ENCODE assay signal across 9 cellular contexts in genomic region chr1:9202240-9202870, GRCh38. TPM values are rescaled to one million over a fixed set of nuclear protein-coding genes. Genes with fewer than 3 reads are reported as not detected.
DNase-seq lines count a peak whose midpoint lies in the region; ATAC-seq and TF ChIP-seq lines count a peak whose summit lies in the region.
"Had no signal": no experiment of that assay in that cellular context is flagged by ENCODE, and none has a peak within 500 bp of the region (broad histone marks: within the 10 kb centered on the region; RNA-seq: fewer than 3 reads in every experiment).

No MANE protein-coding gene starts in this region.

- no peaks in the 10 kb centered on the region for H3K9me2 ChIP-seq in GM23248 (ENCODE audit: insufficient read depth)

- peak overlapping the region; percentile 99 for H3K4me2 ChIP-seq in GM23248 (ENCODE audit: unreplicated experiment)

- H3K36me3 ChIP-seq in ACC112 (ENCODE audit: insufficient read depth, low read length): no peaks in the 10 kb centered on the region
- no peaks in the 10 kb centered on the region for H3K36me3 ChIP-seq in GM23248 (ENCODE audit: low read depth)
- no peaks in the 10 kb centered on the region for H3K36me3 ChIP-seq in ascending aorta
- H3K36me3 ChIP-seq in iPS-20b (ENCODE audit: insufficient read depth, low read depth, low read length): no peaks in the 10 kb centered on the region

- intact Hi-C loops in ascending aorta (cut with DNase I): loop anchor here (5.0 kb wide), 1 partner anchor 45 kb away; no protein-coding TSS in a partner anchor

- H3K27me3 ChIP-seq in ACC112 (ENCODE audit: insufficient read depth, low read length) (no peaks in the 10 kb centered on the region), GM23248 (replicated peaks; ENCODE audit: insufficient read depth) (no peaks in the 10 kb centered on the region), ascending aorta (no peaks in the 10 kb centered on the region), iPS-20b (ENCODE audit: insufficient read depth, low read length) (peaks cover 74% of the 10 kb centered on the region)

- H3K4me3 ChIP-seq in ACC112 (ENCODE audit: low read depth, low read length) (peak overlapping the region; percentile 98), GM23248 (peak overlapping the region; percentile 94), ascending aorta (peak overlapping the region; percentile 48 to 64), iPS-20b (ENCODE audit: low read length) (peak overlapping the region; percentile 69)

- peaks cover 41% of the 10 kb centered on the region for H3F3A ChIP-seq in GM23248 (ENCODE audit: insufficient read depth)

- peaks cover 23% of the 10 kb centered on the region for H3K79me2 ChIP-seq in ACC112 (ENCODE audit: control insufficient read depth, insufficient read depth, low read length, unreplicated experiment)
- no peaks in the 10 kb centered on the region for H3K79me2 ChIP-seq in GM23248 (ENCODE audit: insufficient read depth)

- TF ChIP-seq CTCF in ascending aorta (IDR thresholded peaks at IDR 0.05): no peak

- H3K4me1 ChIP-seq in ACC112 (ENCODE audit: control insufficient read depth, insufficient read depth, low read length, unreplicated experiment) (peaks cover 66% of the 10 kb centered on the region), GM23248 (ENCODE audit: insufficient read depth) (peaks cover 26% of the 10 kb centered on the region), ascending aorta (peaks cover 14% of the 10 kb centered on the region in 2 donors), iPS-20b (ENCODE audit: insufficient read depth, low read length) (peaks cover 7% of the 10 kb centered on the region; the same call in 1 of the 2 replicates)

- DNase-seq in GM23248: peak; percentile 57
- DNase-seq in ascending aorta (ENCODE audit: low spot score in 2 of 2): no peak
- no peak for DNase-seq in GM03348 (ENCODE audit: low spot score)
- no peak for DNase-seq in ACHN
- DNase-seq: activated CD4-positive, alpha-beta T cell treated with anti-CD3 and anti-CD28 coated beads, Interleukin-2, amount 50 U/mL, for 4 hours had no signal

- no peaks in the 10 kb centered on the region for H4K20me1 ChIP-seq in GM23248 (ENCODE audit: insufficient read depth)

- in situ Hi-C loops in GM23248 (cut with MboI) (no loop called here), ACHN (cut with HindIII; ENCODE audit: low pct_ligation_motif_present, low pct_unique_long_range_greater_than_20kb, low sequenced_read_pairs) (no loop called here)

- 6 to 8% methylated on average over 14 to 15 of the region's 15 CpGs for WGBS in GM23248 (ENCODE audit: low coverage in 1 of 2, low lambda C conversion rate in 2 of 2, missing lambda C conversion rate in 2 of 2), 2 experiments

- no peaks in the 10 kb centered on the region for H3K9me3 ChIP-seq in GM23248 (ENCODE audit: low read depth)
- H3K9me3 ChIP-seq in ascending aorta: no peaks in the 10 kb centered on the region
- no peaks in the 10 kb centered on the region for H3K9me3 ChIP-seq in iPS-20b (ENCODE audit: insufficient read depth, low read depth, low read length)

- no peak for ATAC-seq in GM21447 (IDR thresholded peaks at IDR 0.05; ENCODE audit: unreplicated experiment)
- no peak for ATAC-seq in HG02970 (IDR thresholded peaks at IDR 0.05; ENCODE audit: low FRiP score, unreplicated experiment)

- H3K9ac ChIP-seq in GM23248 (peak overlapping the region; percentile 93), iPS-20b (ENCODE audit: low read depth, low read length) (no peak overlapping the region)

- H2AFZ ChIP-seq in ACC112 (ENCODE audit: low read length, unreplicated experiment) (peak overlapping the region; percentile 77), GM23248 (peak overlapping the region; percentile 86)

- peak overlapping the region; percentile 88 for H3K27ac ChIP-seq in ACC112 (ENCODE audit: low read depth, low read length)
- peak overlapping the region; percentile 92 for H3K27ac ChIP-seq in GM23248
- H3K27ac ChIP-seq in ascending aorta: no peak overlapping the region
- H3K27ac ChIP-seq in iPS-20b (ENCODE audit: low read length): no peak overlapping the region

RNA-seq across cellular contexts. Expression of gene H6PD, which starts 32.2 kb away (rescaled TPM):
- total RNA-seq in GM23248 (2014; rRNA removed; shearing (Covaris generic)): 29.6 and 31.4 TPM in 2 replicates
- polyA plus RNA-seq in GM23248 (2016; fragmentation: Nextera tagmentation; extraction: Ambion mirVana): 14.5 and 16.1 TPM in 2 replicates
- 56.8 TPM for total RNA-seq in ascending aorta

Comparison
In these comparisons a context has a peak if more than half of its experiments do, and no peak if none do; other contexts are left out.
1. H3K27ac ChIP-seq: peak in ACC112 (single experiment) and GM23248 (single experiment); none in ascending aorta (0 of 2) and iPS-20b (single experiment).
2. Peak in every context shown above with its lines, with median percentiles within 50 percentile points of each other: H3K4me3 ChIP-seq.